ENCODE assay signal across 31 cellular contexts in genomic region chr21:32300117-32300681, GRCh38. TPM values are rescaled to one million over a fixed set of nuclear protein-coding genes. Genes with fewer than 3 reads are reported as not detected.
"Had no signal": no experiment of that assay in that cellular context is flagged by ENCODE, and none has a peak within 500 bp of the region (broad histone marks: within the 10 kb centered on the region; RNA-seq: fewer than 3 reads in every experiment).

No MANE protein-coding gene starts in this region.

- H3K27ac ChIP-seq: left ventricle myocardium inferior, pancreas, thoracic aorta, vagina, WERI-Rb-1 had no signal

- DNase-seq: activated CD4-positive, alpha-beta memory T cell treated with anti-CD3 and anti-CD28 coated beads, Interleukin-2, amount 10 ng/mL, durations not matched to agents 7 days and 5 days; activated CD4-positive, alpha-beta T cell treated with anti-CD3 and anti-CD28 coated beads for 1 hour; activated CD4-positive, alpha-beta T cell treated with anti-CD3 and anti-CD28 coated beads, Interleukin-2, amount 10 ng/mL, durations not matched to agents 7 days and 5 days; activated naive CD8-positive, alpha-beta T cell treated with anti-CD3 and anti-CD28 coated beads, Interleukin-2, amount 50 U/mL, for 24 hours; activated T-cell treated with anti-CD3 and anti-CD28 coated beads, Interleukin-2, amount 50 U/mL, for 48 hours; anterior cingulate cortex; effector CD8-positive, alpha-beta T cell; glutamatergic neuron; left ventricle myocardium inferior; mesendoderm; mucosa of descending colon; nucleus accumbens; pancreas; right cardiac atrium; stimulated activated CD4-positive, alpha-beta T cell treated with anti-CD3 and anti-CD28 coated beads, Interleukin-2, amount 100 ng/mL, for 48 hours; stimulated activated naive CD4-positive, alpha-beta T cell treated with Interleukin-2 at 50 U/mL for 16 hours; T-helper 17 cell; T1000; WERI-Rb-1 had no signal

- H3K27me3 Mint-ChIP-seq: activated CD4-positive, alpha-beta memory T cell treated with anti-CD3 and anti-CD28 coated beads, Interleukin-2, amount 10 ng/mL, durations not matched to agents 7 days and 5 days; activated CD4-positive, alpha-beta T cell treated with anti-CD3 and anti-CD28 coated beads, Interleukin-2, amount 10 ng/mL, durations not matched to agents 7 days and 5 days; activated naive CD4-positive, alpha-beta T cell treated with anti-CD3 and anti-CD28 coated beads, Interleukin-2, amount 50 U/mL, for 24 hours; activated naive CD8-positive, alpha-beta T cell treated with anti-CD3 and anti-CD28 coated beads, Interleukin-2, amount 50 U/mL, for 24 hours; T-helper 17 cell; type B pancreatic cell had no signal

- H3K4me3 ChIP-seq: left ventricle myocardium inferior, lung, mucosa of descending colon, pancreas, thoracic aorta, vagina had no signal

- H3K4me3 Mint-ChIP-seq: activated CD4-positive, alpha-beta memory T cell treated with anti-CD3 and anti-CD28 coated beads, Interleukin-2, amount 10 ng/mL, durations not matched to agents 7 days and 5 days; activated CD4-positive, alpha-beta T cell treated with anti-CD3 and anti-CD28 coated beads, Interleukin-2, amount 10 ng/mL, durations not matched to agents 7 days and 5 days; activated naive CD4-positive, alpha-beta T cell treated with anti-CD3 and anti-CD28 coated beads, Interleukin-2, amount 50 U/mL, for 24 hours; activated naive CD8-positive, alpha-beta T cell treated with anti-CD3 and anti-CD28 coated beads, Interleukin-2, amount 50 U/mL, for 24 hours; T-helper 17 cell; type B pancreatic cell had no signal

- H3K9me3 Mint-ChIP-seq: activated CD4-positive, alpha-beta memory T cell treated with anti-CD3 and anti-CD28 coated beads, Interleukin-2, amount 10 ng/mL, durations not matched to agents 7 days and 5 days; activated CD4-positive, alpha-beta T cell treated with anti-CD3 and anti-CD28 coated beads, Interleukin-2, amount 10 ng/mL, durations not matched to agents 7 days and 5 days; activated naive CD4-positive, alpha-beta T cell treated with anti-CD3 and anti-CD28 coated beads, Interleukin-2, amount 50 U/mL, for 24 hours; activated naive CD8-positive, alpha-beta T cell treated with anti-CD3 and anti-CD28 coated beads, Interleukin-2, amount 50 U/mL, for 24 hours; activated T-helper 2 cell treated with anti-CD3 and anti-CD28 coated beads, Interferon-gamma antibody, Interleukin-2, Interleukin-4, amounts not matched to agents 10 μg/mL and 5 μg/mL and 100 μg/mL, durations not matched to agents 14 hours and 24 hours and 36 hours; type B pancreatic cell had no signal

- H3K36me3 ChIP-seq: pancreas, vagina, WERI-Rb-1 had no signal

- FAIRE-seq: colon, frontal cortex, islet of Langerhans, pancreas had no signal

- H3K4me1 Mint-ChIP-seq: activated CD4-positive, alpha-beta memory T cell treated with anti-CD3 and anti-CD28 coated beads, Interleukin-2, amount 10 ng/mL, durations not matched to agents 7 days and 5 days; activated CD4-positive, alpha-beta T cell treated with anti-CD3 and anti-CD28 coated beads, Interleukin-2, amount 10 ng/mL, durations not matched to agents 7 days and 5 days; activated naive CD4-positive, alpha-beta T cell treated with anti-CD3 and anti-CD28 coated beads, Interleukin-2, amount 50 U/mL, for 24 hours; activated naive CD8-positive, alpha-beta T cell treated with anti-CD3 and anti-CD28 coated beads, Interleukin-2, amount 50 U/mL, for 24 hours; T-helper 17 cell had no signal

- H3K4me1 ChIP-seq: left ventricle myocardium inferior, pancreas, vagina had no signal

- H3K9me3 ChIP-seq: left ventricle myocardium inferior, mucosa of descending colon, pancreas, thoracic aorta, vagina had no signal

- H3K27ac Mint-ChIP-seq: activated CD4-positive, alpha-beta memory T cell treated with anti-CD3 and anti-CD28 coated beads, Interleukin-2, amount 10 ng/mL, durations not matched to agents 7 days and 5 days; activated CD4-positive, alpha-beta T cell treated with anti-CD3 and anti-CD28 coated beads, Interleukin-2, amount 10 ng/mL, durations not matched to agents 7 days and 5 days; activated naive CD4-positive, alpha-beta T cell treated with anti-CD3 and anti-CD28 coated beads, Interleukin-2, amount 50 U/mL, for 24 hours; activated naive CD8-positive, alpha-beta T cell treated with anti-CD3 and anti-CD28 coated beads, Interleukin-2, amount 50 U/mL, for 24 hours; activated T-helper 2 cell treated with anti-CD3 and anti-CD28 coated beads, Interferon-gamma antibody, Interleukin-2, Interleukin-4, amounts not matched to agents 10 μg/mL and 5 μg/mL and 100 μg/mL, durations not matched to agents 14 hours and 24 hours and 36 hours; T-helper 17 cell; type B pancreatic cell had no signal

- H3K27me3 ChIP-seq: pancreas, vagina had no signal

- ATAC-seq: activated naive CD8-positive, alpha-beta T cell treated with anti-CD3 and anti-CD28 coated beads, Interleukin-2, amount 50 U/mL, for 24 hours; mucosa of descending colon; pancreas; right cardiac atrium; T-helper 17 cell had no signal

RNA-seq across cellular contexts. Expression of gene MRAP, which starts 1.5 kb away (rescaled TPM):
- total RNA-seq: activated CD4-positive, alpha-beta memory T cell treated with anti-CD3 and anti-CD28 coated beads, Interleukin-2, amount 10 ng/mL, durations not matched to agents 7 days and 5 days; activated CD4-positive, alpha-beta T cell treated with anti-CD3 and anti-CD28 coated beads, Interleukin-2, amount 10 ng/mL, durations not matched to agents 7 days and 5 days; activated T-helper 2 cell treated with anti-CD3 and anti-CD28 coated beads, Interferon-gamma antibody, Interleukin-2, Interleukin-4, amounts not matched to agents 10 μg/mL and 5 μg/mL and 100 μg/mL, durations not matched to agents 14 hours and 24 hours and 36 hours; dermis microvascular lymphatic vessel endothelial cell; epithelial cell of proximal tubule; frontal cortex; left ventricle myocardium inferior; mucosa of descending colon; pulmonary artery endothelial cell; T-helper 17 cell; thoracic aorta had no signal
